In the genomic region with DNA sequence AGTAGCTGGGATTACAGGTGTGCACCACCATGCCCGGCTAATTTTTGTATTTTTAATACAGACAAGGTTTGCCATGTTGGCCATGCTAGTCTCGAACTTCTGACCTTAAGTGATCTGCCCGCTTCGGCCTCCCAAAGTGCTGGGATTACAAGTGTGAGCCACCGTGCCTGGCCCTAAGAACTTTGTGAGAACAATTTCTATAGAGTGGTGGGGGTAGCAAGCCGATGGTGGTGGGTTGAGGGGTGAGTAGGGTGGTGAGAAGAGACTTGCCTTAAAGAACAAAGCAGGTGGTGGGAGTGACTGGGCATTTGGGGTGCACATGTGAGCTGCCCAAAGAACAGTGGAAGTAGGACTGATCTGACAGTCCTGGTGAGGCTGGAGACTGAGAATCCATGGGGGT, we compare ENCODE assay signal across 39 cellular contexts.
"Had no signal": no experiment of that assay in that cellular context is flagged by ENCODE, and none has a peak within 500 bp of the region (broad histone marks: within the 10 kb centered on the region; RNA-seq: fewer than 3 reads in every experiment).

No MANE protein-coding gene starts in this region.

- H3K36me3 ChIP-seq: adrenal gland, brain microvascular endothelial cell, breast epithelium had no signal

- H3K4me3 Mint-ChIP-seq: activated B cell treated with CpG ODN at 0.5 μM for 24 hours; activated CD4-positive, alpha-beta memory T cell treated with anti-CD3 and anti-CD28 coated beads for 36 hours; activated CD4-positive, alpha-beta T cell treated with anti-CD3 and anti-CD28 coated beads, Interleukin-2, amount 10 ng/mL, durations not matched to agents 24 days and 14 days; activated CD8-positive, alpha-beta T cell treated with anti-CD3 and anti-CD28 coated beads for 36 hours; activated naive CD4-positive, alpha-beta T cell treated with anti-CD3 and anti-CD28 coated beads for 36 hours; activated naive CD8-positive, alpha-beta T cell treated with anti-CD3 and anti-CD28 coated beads for 36 hours; activated T-cell treated with anti-CD3 and anti-CD28 coated beads, Interleukin-2, amount 50 U/mL, for 4 hours; activated T-cell treated with anti-CD3 and anti-CD28 coated beads, Interleukin-2, amount 50 U/mL, for 72 hours; activated T-helper 1 cell treated with anti-CD3 and anti-CD28 coated beads, Interleukin-12 subunit alpha, Interleukin-12 subunit beta, Interleukin-2, Interleukin-4 antibody, amounts not matched to agents 30 ng/mL and 10 ng/mL and 1 ng/mL, durations not matched to agents 14 hours and 24 hours and 36 hours; activated T-helper 17 cell treated with anti-CD3 and anti-CD28 coated beads, Interleukin-2, amount 50 U/mL, for 72 hours; central memory CD8-positive, alpha-beta T cell; T-helper 1 cell treated with Interleukin-12 subunit alpha and Interleukin-12 subunit beta and Interleukin-4 antibody, amounts not matched to agents 30 μg/mL and 1 μg/mL, for 36 hours; T-helper 2 cell treated with Interferon-gamma antibody and Interleukin-4, amounts not matched to agents 5 μg/mL and 100 μg/mL, for 36 hours had no signal

- H3K27me3 ChIP-seq: adrenal gland, body of pancreas, brain microvascular endothelial cell, breast epithelium had no signal

- H3K27me3 Mint-ChIP-seq: activated CD4-positive, alpha-beta T cell treated with anti-CD3 and anti-CD28 coated beads, Interleukin-2, amount 10 ng/mL, durations not matched to agents 24 days and 14 days; activated naive CD8-positive, alpha-beta T cell treated with anti-CD3 and anti-CD28 coated beads for 36 hours had no signal

- H3K27ac ChIP-seq: adrenal gland, body of pancreas, brain microvascular endothelial cell, breast epithelium, VCaP had no signal

- H3K36me3 Mint-ChIP-seq: activated CD4-positive, alpha-beta memory T cell treated with anti-CD3 and anti-CD28 coated beads for 36 hours; activated naive CD4-positive, alpha-beta T cell treated with anti-CD3 and anti-CD28 coated beads, Interleukin-2, amount 50 U/mL, for 72 hours; activated naive CD8-positive, alpha-beta T cell treated with anti-CD3 and anti-CD28 coated beads for 36 hours had no signal

- DNase-seq: activated B cell treated with CpG ODN at 0.5 μM for 24 hours; activated CD4-positive, alpha-beta memory T cell treated with anti-CD3 and anti-CD28 coated beads for 36 hours; activated CD4-positive, alpha-beta T cell treated with anti-CD3 and anti-CD28 coated beads for 4 hours; activated CD4-positive, alpha-beta T cell treated with anti-CD3 and anti-CD28 coated beads, Interleukin-2, amount 10 ng/mL, durations not matched to agents 24 days and 14 days; activated CD4-positive, alpha-beta T cell treated with anti-CD3 and anti-CD28 coated beads, Interleukin-2, amount 50 U/mL, for 1 hour; activated CD4-positive, alpha-beta T cell treated with anti-CD3 and anti-CD28 coated beads, Interleukin-2, amount 50 U/mL, for 4 hours; activated CD4-positive, CD25-positive, alpha-beta regulatory T cell treated with anti-CD3 and anti-CD28 coated beads, Interleukin-2, amount 50 U/mL, for 72 hours; activated CD8-positive, alpha-beta memory T cell treated with anti-CD3 and anti-CD28 coated beads, Interleukin-2, amount 50 U/mL, for 4 hours; activated CD8-positive, alpha-beta T cell treated with anti-CD3 and anti-CD28 coated beads for 36 hours; activated effector memory CD4-positive, alpha-beta T cell treated with anti-CD3 and anti-CD28 coated beads, Interleukin-2, amount 50 U/mL, for 16 hours; activated gamma-delta T cell treated with Interleukin-2 at 50 U/mL for 16 hours; activated naive CD4-positive, alpha-beta T cell; activated naive CD4-positive, alpha-beta T cell treated with anti-CD3 and anti-CD28 coated beads for 36 hours; activated naive CD4-positive, alpha-beta T cell treated with anti-CD3 and anti-CD28 coated beads, Interleukin-2, amount 50 U/mL, for 16 hours; activated naive CD8-positive, alpha-beta T cell treated with anti-CD3 and anti-CD28 coated beads for 36 hours; activated T-cell treated with anti-CD3 and anti-CD28 coated beads for 4 hours; activated T-cell treated with anti-CD3 and anti-CD28 coated beads, Interleukin-2, amount 50 U/mL, for 1 hour; activated T-cell treated with anti-CD3 and anti-CD28 coated beads, Interleukin-2, amount 50 U/mL, for 4 hours; activated T-cell treated with anti-CD3 and anti-CD28 coated beads, Interleukin-2, amount 50 U/mL, for 72 hours; adrenal gland; amniotic stem cell; aorta; body of pancreas; brain microvascular endothelial cell; caudate nucleus; cerebellar nuclear complex; T-helper 1 cell; T-helper 2 cell; T-helper 9 cell had no signal

- H3K4me1 Mint-ChIP-seq: activated B cell treated with CpG ODN at 0.5 μM for 24 hours; activated CD4-positive, alpha-beta T cell treated with anti-CD3 and anti-CD28 coated beads, Interleukin-2, amount 10 ng/mL, durations not matched to agents 24 days and 14 days; activated T-helper 17 cell treated with anti-CD3 and anti-CD28 coated beads, Interleukin-2, amount 50 U/mL, for 72 hours; central memory CD8-positive, alpha-beta T cell had no signal

- H3K27ac Mint-ChIP-seq: activated B cell treated with CpG ODN at 0.5 μM for 24 hours; activated CD4-positive, alpha-beta memory T cell treated with anti-CD3 and anti-CD28 coated beads for 36 hours; activated CD4-positive, alpha-beta T cell treated with anti-CD3 and anti-CD28 coated beads, Interleukin-2, amount 10 ng/mL, durations not matched to agents 24 days and 14 days; activated CD8-positive, alpha-beta T cell treated with anti-CD3 and anti-CD28 coated beads for 36 hours; activated naive CD4-positive, alpha-beta T cell treated with anti-CD3 and anti-CD28 coated beads for 36 hours; activated naive CD8-positive, alpha-beta T cell treated with anti-CD3 and anti-CD28 coated beads for 36 hours; activated T-cell treated with anti-CD3 and anti-CD28 coated beads, Interleukin-2, amount 50 U/mL, for 72 hours; activated T-helper 1 cell treated with anti-CD3 and anti-CD28 coated beads, Interleukin-12 subunit alpha, Interleukin-12 subunit beta, Interleukin-2, Interleukin-4 antibody, amounts not matched to agents 30 ng/mL and 10 ng/mL and 1 ng/mL, durations not matched to agents 14 hours and 24 hours and 36 hours; activated T-helper 17 cell treated with anti-CD3 and anti-CD28 coated beads, Interleukin-2, amount 50 U/mL, for 72 hours; T-helper 1 cell treated with Interleukin-12 subunit alpha and Interleukin-12 subunit beta and Interleukin-4 antibody, amounts not matched to agents 30 μg/mL and 1 μg/mL, for 36 hours; T-helper 2 cell treated with Interferon-gamma antibody and Interleukin-4, amounts not matched to agents 5 μg/mL and 100 μg/mL, for 36 hours had no signal

- H3K4me1 ChIP-seq: adrenal gland, body of pancreas, breast epithelium had no signal

- ATAC-seq: activated CD8-positive, alpha-beta T cell treated with anti-CD3 and anti-CD28 coated beads for 36 hours; activated T-cell treated with anti-CD3 and anti-CD28 coated beads, Interleukin-2, amount 50 U/mL, for 4 hours; activated T-cell treated with anti-CD3 and anti-CD28 coated beads, Interleukin-2, amount 50 U/mL, for 72 hours; activated T-helper 17 cell treated with anti-CD3 and anti-CD28 coated beads, Interleukin-2, amount 50 U/mL, for 72 hours; body of pancreas had no signal

- H3K9me3 Mint-ChIP-seq: activated B cell treated with CpG ODN at 0.5 μM for 24 hours; activated CD4-positive, alpha-beta memory T cell treated with anti-CD3 and anti-CD28 coated beads for 36 hours; activated CD4-positive, alpha-beta T cell treated with anti-CD3 and anti-CD28 coated beads, Interleukin-2, amount 10 ng/mL, durations not matched to agents 24 days and 14 days; activated CD8-positive, alpha-beta T cell treated with anti-CD3 and anti-CD28 coated beads for 36 hours; activated naive CD4-positive, alpha-beta T cell treated with anti-CD3 and anti-CD28 coated beads for 36 hours; activated naive CD4-positive, alpha-beta T cell treated with anti-CD3 and anti-CD28 coated beads, Interleukin-2, amount 50 U/mL, for 72 hours; activated naive CD8-positive, alpha-beta T cell treated with anti-CD3 and anti-CD28 coated beads for 36 hours; activated T-cell treated with anti-CD3 and anti-CD28 coated beads, Interleukin-2, amount 50 U/mL, for 4 hours; activated T-cell treated with anti-CD3 and anti-CD28 coated beads, Interleukin-2, amount 50 U/mL, for 72 hours; activated T-helper 1 cell treated with anti-CD3 and anti-CD28 coated beads, Interleukin-12 subunit alpha, Interleukin-12 subunit beta, Interleukin-2, Interleukin-4 antibody, amounts not matched to agents 30 ng/mL and 10 ng/mL and 1 ng/mL, durations not matched to agents 14 hours and 24 hours and 36 hours; activated T-helper 17 cell treated with anti-CD3 and anti-CD28 coated beads, Interleukin-2, amount 50 U/mL, for 72 hours; central memory CD8-positive, alpha-beta T cell; T-helper 1 cell treated with Interleukin-12 subunit alpha and Interleukin-12 subunit beta and Interleukin-4 antibody, amounts not matched to agents 30 μg/mL and 1 μg/mL, for 36 hours; T-helper 2 cell treated with Interferon-gamma antibody and Interleukin-4, amounts not matched to agents 5 μg/mL and 100 μg/mL, for 36 hours had no signal

- H3K4me3 ChIP-seq: adrenal gland, body of pancreas, breast epithelium had no signal

- FAIRE-seq: astrocyte, TTC549 had no signal

- H3K9me3 ChIP-seq: adrenal gland, body of pancreas, breast epithelium had no signal
